Comparison of ENCODE assay signal across 22 cellular contexts in genomic region chrX:26597981-26598380, GRCh38.
"Had no signal": no experiment of that assay in that cellular context is flagged by ENCODE, and none has a peak within 500 bp of the region (broad histone marks: within the 10 kb centered on the region; RNA-seq: fewer than 3 reads in every experiment).

No MANE protein-coding gene starts in this region.

- FAIRE-seq: bronchial epithelial cell, endothelial cell of umbilical vein had no signal

- DNase-seq: activated CD4-positive, alpha-beta T cell treated with anti-CD3 and anti-CD28 coated beads, Interleukin-2, amount 10 ng/mL, durations not matched to agents 24 days and 14 days; activated CD4-positive, CD25-positive, alpha-beta regulatory T cell; activated CD8-positive, alpha-beta T cell treated with anti-CD3 and anti-CD28 coated beads, Interleukin-2, amount 10 ng/mL, durations not matched to agents 7 days and 5 days; activated naive CD4-positive, alpha-beta T cell treated with anti-CD3 and anti-CD28 coated beads for 36 hours; activated naive CD8-positive, alpha-beta T cell treated with anti-CD3 and anti-CD28 coated beads, Interleukin-2, amount 50 U/mL, for 24 hours; activated T-cell treated with anti-CD3 and anti-CD28 coated beads, Interleukin-2, amount 50 U/mL, for 24 hours; aorta; cerebellar nuclear complex; effector CD8-positive, alpha-beta T cell; foreskin fibroblast; hippocampal formation; kidney; midbrain; nucleus accumbens; posterior cingulate gyrus; retina; stimulated activated naive B cell treated with anti-CD40 and anti-IgM and Interleukin-4, amounts not matched to agents 10 μg/mL and 1 μg/mL and 100 μg/mL, for 72 hours; T1000; upper lobe of right lung had no signal

- H3K4me3 ChIP-seq: lung, upper lobe of right lung had no signal
